ENCODE assay signal across 8 cellular contexts in genomic region chr16:58025351-58026138, GRCh38. TPM values are rescaled to one million over a fixed set of nuclear protein-coding genes. Genes with fewer than 3 reads are reported as not detected.
DNase-seq lines count a peak whose midpoint lies in the region; ATAC-seq and TF ChIP-seq lines count a peak whose summit lies in the region.

TSS of gene MMP15 (plus strand) at chr16:58025754. CDS start at chr16:58026351, 597 bp downstream.

- H3K4me3 ChIP-seq in endocrine pancreas (ENCODE audit: control insufficient read depth, insufficient read depth, low read length) (no peak within 1 kb of the TSS), mesendoderm (ENCODE audit: low read length) (peak within 1 kb of the TSS; percentile 90)

- H3K9ac ChIP-seq in endocrine pancreas (ENCODE audit: control insufficient read depth, insufficient read depth, low read length), result peak within 1 kb of the TSS; percentile 60
- H3K9ac ChIP-seq in mesendoderm (ENCODE audit: low read length), result peak within 1 kb of the TSS; percentile 96

- H3K36me3 ChIP-seq in endocrine pancreas (ENCODE audit: control insufficient read depth, insufficient read depth, low read length) (no peaks in the 10 kb centered on the region), mesendoderm (ENCODE audit: control insufficient read depth, insufficient read depth, low read length) (no peaks in the 10 kb centered on the region)

- no peak within 1 kb of the TSS for H2AK5ac ChIP-seq in mesendoderm (ENCODE audit: low read length)

- peak within 1 kb of the TSS; percentile 94 for H2BK5ac ChIP-seq in mesendoderm (ENCODE audit: low read length)

- H2BK120ac ChIP-seq in mesendoderm (ENCODE audit: low read depth, low read length), result peak within 1 kb of the TSS; percentile 17

- no peaks in the 10 kb centered on the region for H3K9me3 ChIP-seq in endocrine pancreas (ENCODE audit: control insufficient read depth, low read length)

- peak within 1 kb of the TSS; percentile 65 for H3K18ac ChIP-seq in mesendoderm (ENCODE audit: low read length)

- H4K5ac ChIP-seq in mesendoderm (ENCODE audit: low read length), result no peak within 1 kb of the TSS

- H3K27me3 ChIP-seq in endocrine pancreas (ENCODE audit: control insufficient read depth, insufficient read depth, low read length) (no peaks in the 10 kb centered on the region), mesendoderm (ENCODE audit: insufficient read depth, low read length, poor library complexity) (no peaks in the 10 kb centered on the region)

- TF ChIP-seq CTCF in GM10266 (IDR thresholded peaks at IDR 0.05; ENCODE audit: control insufficient read depth, insufficient read depth, low read depth, missing control alignments), result no peak

- H2BK15ac ChIP-seq in mesendoderm (replicated peaks; ENCODE audit: low read depth), result no peak within 1 kb of the TSS

- H3K27ac ChIP-seq in mesendoderm (ENCODE audit: low read depth, low read length), result peak within 1 kb of the TSS; percentile 81

- peaks cover 28% of the 10 kb centered on the region for H3K79me1 ChIP-seq in mesendoderm (ENCODE audit: low read length)

- H3K56ac ChIP-seq in mesendoderm (ENCODE audit: low read length), result peak within 1 kb of the TSS; percentile 97

- H3K4ac ChIP-seq in mesendoderm (ENCODE audit: low read depth, low read length), result peak within 1 kb of the TSS; percentile 50

- H3K23ac ChIP-seq in mesendoderm (ENCODE audit: low read length), result peak within 1 kb of the TSS; percentile 98

- no peak within 1 kb of the TSS for H4K8ac ChIP-seq in mesendoderm (ENCODE audit: low read depth, low read length)

- WGBS in mesendoderm (ENCODE audit: extremely low coverage, insufficient coverage, low lambda C conversion rate), result no CpG with 5 or more reads among the region's 90 CpGs

- ATAC-seq in HG02840 (IDR thresholded peaks at IDR 0.05; ENCODE audit: low FRiP score, unreplicated experiment) (peak; percentile 58), GM18861 (IDR thresholded peaks at IDR 0.05; ENCODE audit: unreplicated experiment) (no peak)

- peak; percentile 80 for DNase-seq in GM10266 (ENCODE audit: extremely low spot score)
- peak; percentile 79 for DNase-seq in NCI-H510A treated with DMSO at 0.1 percent for 48 hours (lab: John Stamatoyannopoulos, UW)
- peak; percentile 88 for DNase-seq in activated CD8-positive, alpha-beta memory T cell treated with anti-CD3 and anti-CD28 coated beads for 24 hours
- peak; percentile 99 for DNase-seq in mesendoderm
- DNase-seq in stimulated activated CD8-positive, alpha-beta memory T cell treated with anti-CD3 and anti-CD28 coated beads, Interleukin-15, amount 100 ng/mL, for 1 hour (ENCODE audit: low read depth), result peak; percentile 21

- peaks cover 32% of the 10 kb centered on the region for H3K79me2 ChIP-seq in mesendoderm (ENCODE audit: control insufficient read depth, insufficient read depth, low read length)

- H3K4me1 ChIP-seq in endocrine pancreas (ENCODE audit: control insufficient read depth, insufficient read depth, low read length), result no peaks in the 10 kb centered on the region
- peaks cover 32% of the 10 kb centered on the region for H3K4me1 ChIP-seq in mesendoderm (ENCODE audit: control insufficient read depth, low read depth, low read length)

- peak within 1 kb of the TSS; percentile 84 for H3K4me2 ChIP-seq in mesendoderm (ENCODE audit: low read length)

RNA-seq across cellular contexts. Expression of gene MMP15, which starts in this region (rescaled TPM):
- polyA plus RNA-seq in mesendoderm (2013, experiment 1 of 2), result 20.9 TPM
- polyA plus RNA-seq in mesendoderm (2013, experiment 2 of 2), result 20.0 TPM

Comparison
In these comparisons a context has a peak if more than half of its experiments do, and no peak if none do; other contexts are left out.
1. DNase-seq: peak in every context shown above with its lines; median percentile 99 in mesendoderm; 88 in activated CD8-positive, alpha-beta memory T cell treated with anti-CD3 and anti-CD28 coated beads for 24 hours; 80 in GM10266; 79 in NCI-H510A treated with DMSO at 0.1 percent for 48 hours; 21 in stimulated activated CD8-positive, alpha-beta memory T cell treated with anti-CD3 and anti-CD28 coated beads, Interleukin-15, amount 100 ng/mL, for 1 hour.